In the genomic region with DNA sequence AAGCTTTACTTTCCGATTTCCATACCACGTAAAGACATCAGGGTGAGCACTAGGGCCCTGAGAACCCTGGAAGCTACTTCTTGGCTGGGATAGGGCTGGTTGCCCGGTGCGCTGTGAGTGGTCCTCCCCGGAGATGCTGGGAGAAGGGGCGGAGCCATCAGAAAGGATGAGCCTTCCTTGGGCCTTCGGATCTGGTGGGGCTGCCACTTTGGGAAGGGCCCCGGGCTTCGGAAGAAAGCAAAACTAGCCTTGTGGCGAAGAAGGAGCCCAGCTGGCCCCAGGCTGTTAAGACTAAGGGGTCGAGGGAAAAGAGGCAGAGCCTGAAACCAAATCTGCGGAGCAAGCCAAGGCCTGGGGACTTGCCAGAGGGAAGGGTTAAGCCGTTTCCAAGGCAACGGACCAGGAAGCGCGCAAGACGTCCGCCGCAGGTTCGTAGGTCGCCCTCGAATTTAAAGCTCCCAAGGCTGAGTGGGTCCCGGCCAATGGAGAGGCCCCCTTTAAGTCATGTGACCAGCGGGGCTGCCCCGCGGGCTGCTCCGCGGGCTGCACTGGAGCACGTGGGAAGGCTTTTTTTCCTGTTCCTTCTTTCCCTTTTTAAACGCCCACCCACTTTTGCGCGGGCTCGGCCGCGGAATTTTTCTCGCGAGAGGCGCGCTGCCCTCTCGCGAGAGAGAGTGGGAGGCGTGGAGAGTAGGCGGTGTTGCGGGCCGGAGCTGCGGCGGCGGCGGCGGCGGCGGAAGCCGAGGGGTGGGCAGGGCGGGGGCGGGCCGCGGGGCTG, we compare ENCODE assay signal across 8 cellular contexts. TPM values are rescaled to one million over a fixed set of nuclear protein-coding genes. Genes with fewer than 3 reads are reported as not detected.
DNase-seq lines count a peak whose midpoint lies in the region; ATAC-seq and TF ChIP-seq lines count a peak whose summit lies in the region.

No MANE protein-coding gene starts in this region.

- H3K4me3 ChIP-seq in left ventricle myocardium inferior: peak overlapping the region; percentile 98
- H3K4me3 ChIP-seq in upper lobe of right lung: peak overlapping the region; percentile 84

- DNase-seq in GM13977 (ENCODE audit: low spot score): peak; percentile 94
- DNase-seq in NCI-H146 (lab: John Stamatoyannopoulos, UW): peak; percentile 99
- peak; percentile 88 to 99 (median 90) for DNase-seq in T-helper 1 cell
- DNase-seq in amygdala (lab: John Stamatoyannopoulos, UW): peak; percentile 55 to 99 (median 96)
- peak; percentile 91 for DNase-seq in left ventricle myocardium inferior
- peak; percentile 98 for DNase-seq in posterior vena cava (ENCODE audit: low spot score)
- peak; percentile 96 for DNase-seq in upper lobe of right lung

- in situ Hi-C loops in GM13977 (cut with MboI; ENCODE audit: low pct_unique_long_range_greater_than_20kb, low sequenced_read_pairs, unreplicated experiment): no loop called here

- H3K27me3 ChIP-seq in left ventricle myocardium inferior (ENCODE audit: low read depth): no peaks in the 10 kb centered on the region
- no peaks in the 10 kb centered on the region for H3K27me3 ChIP-seq in upper lobe of right lung

- no peaks in the 10 kb centered on the region for H3K36me3 ChIP-seq in left ventricle myocardium inferior
- H3K36me3 ChIP-seq in upper lobe of right lung: no peaks in the 10 kb centered on the region

- TF ChIP-seq CTCF in GM13977 (IDR thresholded peaks at IDR 0.05; ENCODE audit: extremely low read depth, insufficient read depth, missing control alignments): no peak
- TF ChIP-seq CTCF in left ventricle myocardium inferior (IDR thresholded peaks at IDR 0.05; ENCODE audit: borderline replicate concordance): no peak
- TF ChIP-seq CTCF in upper lobe of right lung (IDR thresholded peaks at IDR 0.05): no peak

- ATAC-seq in HG02870 (IDR thresholded peaks at IDR 0.05; ENCODE audit: unreplicated experiment): peak; percentile 82
- peak; percentile 95 for ATAC-seq in upper lobe of right lung

- H3K27ac ChIP-seq in left ventricle myocardium inferior (replicated peaks) (peak overlapping the region; percentile 91), upper lobe of right lung (peak overlapping the region; percentile 91)

- intact Hi-C loops in left ventricle myocardium inferior (cut with micrococcal nuclease): no loop called here
- intact Hi-C loops in posterior vena cava (cut with DNase I): no loop called here
- intact Hi-C loops in upper lobe of right lung (cut with DNase I): no loop called here

- H3K9me3 ChIP-seq in left ventricle myocardium inferior (replicated peaks) (no peaks in the 10 kb centered on the region), upper lobe of right lung (no peaks in the 10 kb centered on the region)

- H3K4me1 ChIP-seq in left ventricle myocardium inferior (peaks cover 38% of the 10 kb centered on the region), upper lobe of right lung (peaks cover 24% of the 10 kb centered on the region)

RNA-seq across cellular contexts. Expression of gene AKAP11, which starts 0.4 kb away (rescaled TPM):
- total RNA-seq in left ventricle myocardium inferior: 22.7 TPM
- total RNA-seq in posterior vena cava: 10 to 100 TPM; 39.5 to 50.3 TPM
- 37.2 TPM for total RNA-seq in upper lobe of right lung

Comparison
In these comparisons a context has a peak if more than half of its experiments do, and no peak if none do; other contexts are left out.
1. Peak in every context shown above with its lines: DNase-seq, ATAC-seq, H3K4me3 ChIP-seq and H3K27ac ChIP-seq.